11 cellular contexts compared by ENCODE assay signal in the genomic region with DNA sequence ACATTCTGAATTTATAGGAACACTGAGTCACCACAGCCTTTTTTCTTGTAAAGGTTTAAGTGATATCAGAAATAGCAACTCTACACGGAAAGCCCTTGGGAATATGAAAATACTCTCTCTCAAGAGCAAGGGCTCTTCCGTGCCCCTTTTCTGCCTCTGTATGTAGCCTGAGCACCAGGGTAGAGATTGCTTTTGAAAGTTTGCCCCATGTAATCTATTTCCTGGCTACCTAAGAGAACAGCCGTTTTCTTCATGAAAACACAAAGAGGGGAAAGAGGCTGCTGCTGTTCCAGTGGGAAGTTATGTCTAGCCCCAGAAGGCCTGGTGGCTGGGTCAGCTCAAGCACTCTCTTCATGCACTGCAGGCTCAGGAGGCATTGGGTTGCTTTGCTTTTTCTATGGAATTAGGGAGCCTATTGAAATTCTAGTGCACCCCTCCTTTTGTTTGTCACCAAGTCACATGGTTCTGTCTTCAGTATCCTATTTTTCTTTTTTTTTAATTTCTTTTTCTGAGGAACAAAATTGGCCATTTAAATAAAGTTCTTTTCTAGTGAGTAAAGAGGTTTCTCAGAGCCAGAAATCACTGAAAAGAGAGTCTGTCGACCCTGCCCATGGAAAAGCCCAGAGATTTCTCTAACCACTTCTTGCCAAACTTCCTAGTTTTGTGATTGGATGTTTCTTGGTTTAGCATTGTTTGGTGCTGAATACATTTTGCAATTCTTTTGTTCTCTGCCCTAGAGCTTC. TPM values are rescaled to one million over a fixed set of nuclear protein-coding genes. Genes with fewer than 3 reads are reported as not detected.
DNase-seq lines count a peak whose midpoint lies in the region; ATAC-seq and TF ChIP-seq lines count a peak whose summit lies in the region.
"Had no signal": no experiment of that assay in that cellular context is flagged by ENCODE, and none has a peak within 500 bp of the region (broad histone marks: within the 10 kb centered on the region; RNA-seq: fewer than 3 reads in every experiment).

No MANE protein-coding gene starts in this region.

- H3K27me3 Mint-ChIP-seq in activated T-cell treated with anti-CD3 and anti-CD28 coated beads, Interleukin-2, amount 50 U/mL, for 24 hours, result no peaks in the 10 kb centered on the region
- H3K27me3 Mint-ChIP-seq in activated B cell treated with CpG ODN at 0.5 μM for 24 hours, result no peaks in the 10 kb centered on the region
- peaks cover 1% of the 10 kb centered on the region for H3K27me3 Mint-ChIP-seq in endothelial cell (ENCODE audit: unreplicated experiment)
- H3K27me3 Mint-ChIP-seq in stimulated activated naive CD8-positive, alpha-beta T cell treated with anti-CD3 and anti-CD28 coated beads, Interleukin-15, amount 100 ng/mL, for 72 hours, result no peaks in the 10 kb centered on the region

- H3K4me3 Mint-ChIP-seq in activated T-cell treated with anti-CD3 and anti-CD28 coated beads, Interleukin-2, amount 50 U/mL, for 24 hours, result peak overlapping the region; percentile 49
- no peak overlapping the region for H3K4me3 Mint-ChIP-seq in activated B cell treated with CpG ODN at 0.5 μM for 24 hours
- no peak overlapping the region for H3K4me3 Mint-ChIP-seq in endothelial cell (ENCODE audit: unreplicated experiment)
- H3K4me3 Mint-ChIP-seq in stimulated activated naive CD8-positive, alpha-beta T cell treated with anti-CD3 and anti-CD28 coated beads, Interleukin-15, amount 100 ng/mL, for 72 hours, result peak overlapping the region; percentile 29 to 69

- POLR2A ChIA-PET in activated B cell treated with CpG ODN at 0.5 μM for 24 hours (lab: Charles Lee), result interaction anchor here (0.6 to 2.8 kb wide), 3 partner anchors 37 to 119 kb away, joined by 5 to 12 read pairs (median 9); no protein-coding TSS in a partner anchor

- CTCF ChIA-PET in activated B cell treated with CpG ODN at 0.5 μM for 24 hours (lab: Charles Lee), result interaction anchor here (1.3 kb wide), 2 partner anchors 9 to 43 kb away, joined by 3 to 5 read pairs; no protein-coding TSS in a partner anchor

- ATAC-seq in activated B cell treated with CpG ODN at 0.5 μM for 24 hours (ENCODE audit: low read depth), result peak; percentile 31
- ATAC-seq in stimulated activated naive CD8-positive, alpha-beta T cell treated with anti-CD3 and anti-CD28 coated beads, Interleukin-15, amount 100 ng/mL, for 72 hours, result peak; percentile 38

- peaks cover 23% of the 10 kb centered on the region for H3K36me3 Mint-ChIP-seq in activated T-cell treated with anti-CD3 and anti-CD28 coated beads, Interleukin-2, amount 50 U/mL, for 24 hours (ENCODE audit: low read depth)
- H3K36me3 Mint-ChIP-seq in activated B cell treated with CpG ODN at 0.5 μM for 24 hours (ENCODE audit: low read depth) (peaks cover 41% of the 10 kb centered on the region), endothelial cell (ENCODE audit: low read depth, unreplicated experiment) (no peaks in the 10 kb centered on the region)

- intact Hi-C loops in activated B cell treated with CpG ODN at 0.5 μM for 24 hours (cut with micrococcal nuclease), result loop anchor here (2.0 kb wide), 1 partner anchor 25 kb away; no protein-coding TSS in a partner anchor

- DNase-seq in activated T-cell treated with anti-CD3 and anti-CD28 coated beads, Interleukin-2, amount 50 U/mL, for 24 hours, result no peak
- DNase-seq in activated T-cell treated with anti-CD3 and anti-CD28 coated beads, Interleukin-2, amount 50 U/mL, for 1 hour, result no peak
- DNase-seq in activated B cell treated with CpG ODN at 0.5 μM for 24 hours, result no peak
- no peak for DNase-seq in endothelial cell (ENCODE audit: low spot score)
- DNase-seq in stimulated activated naive CD8-positive, alpha-beta T cell treated with anti-CD3 and anti-CD28 coated beads, Interleukin-15, amount 100 ng/mL, for 72 hours, result no peak
- no peak for DNase-seq in AG08396 (ENCODE audit: low spot score)
- no peak for DNase-seq in COR-L47 (lab: John Stamatoyannopoulos, UW)
- no peak for DNase-seq in T1000 (lab: John Stamatoyannopoulos, UW)
- DNase-seq: DMS79, NCI-H1092, NCI-H69 had no signal

- peaks cover 89% of the 10 kb centered on the region for H3K4me1 Mint-ChIP-seq in activated T-cell treated with anti-CD3 and anti-CD28 coated beads, Interleukin-2, amount 50 U/mL, for 24 hours (ENCODE audit: low read depth)
- H3K4me1 Mint-ChIP-seq in activated B cell treated with CpG ODN at 0.5 μM for 24 hours (peaks cover 57% of the 10 kb centered on the region), endothelial cell (ENCODE audit: unreplicated experiment) (peaks cover 46% of the 10 kb centered on the region)
- peaks cover 95% of the 10 kb centered on the region for H3K4me1 Mint-ChIP-seq in stimulated activated naive CD8-positive, alpha-beta T cell treated with anti-CD3 and anti-CD28 coated beads, Interleukin-15, amount 100 ng/mL, for 72 hours

- TF ChIP-seq CTCF in activated B cell treated with CpG ODN at 0.5 μM for 24 hours (IDR thresholded peaks at IDR 0.05) (no peak), endothelial cell (IDR thresholded peaks at IDR 0.05; ENCODE audit: unreplicated experiment) (no peak)

- no peaks in the 10 kb centered on the region for H3K9me3 Mint-ChIP-seq in activated T-cell treated with anti-CD3 and anti-CD28 coated beads, Interleukin-2, amount 50 U/mL, for 24 hours
- H3K9me3 Mint-ChIP-seq in activated B cell treated with CpG ODN at 0.5 μM for 24 hours (no peaks in the 10 kb centered on the region), endothelial cell (ENCODE audit: unreplicated experiment) (no peaks in the 10 kb centered on the region)
- peaks cover 9 to 14% of the 10 kb centered on the region in 2 donors for H3K9me3 Mint-ChIP-seq in stimulated activated naive CD8-positive, alpha-beta T cell treated with anti-CD3 and anti-CD28 coated beads, Interleukin-15, amount 100 ng/mL, for 72 hours

- H3K27ac Mint-ChIP-seq in activated T-cell treated with anti-CD3 and anti-CD28 coated beads, Interleukin-2, amount 50 U/mL, for 24 hours, result peak overlapping the region; percentile 94
- H3K27ac Mint-ChIP-seq in activated B cell treated with CpG ODN at 0.5 μM for 24 hours (peak overlapping the region; percentile 87), endothelial cell (ENCODE audit: unreplicated experiment) (peak overlapping the region; percentile 21)
- peak overlapping the region; percentile 95 to 99 for H3K27ac Mint-ChIP-seq in stimulated activated naive CD8-positive, alpha-beta T cell treated with anti-CD3 and anti-CD28 coated beads, Interleukin-15, amount 100 ng/mL, for 72 hours

RNA-seq across cellular contexts. Expression of a gene that starts 39.5 kb away (rescaled TPM):
- total RNA-seq in activated B cell treated with CpG ODN at 0.5 μM for 24 hours (3.3 and 6.8 TPM in 2 replicates), endothelial cell (ENCODE audit: unreplicated experiment) (not detected)

Comparison
In these comparisons a context has a peak if more than half of its experiments do, and no peak if none do; other contexts are left out.
1. H3K27ac Mint-ChIP-seq: peak in every context shown above with its lines; median percentile 97 in stimulated activated naive CD8-positive, alpha-beta T cell treated with anti-CD3 and anti-CD28 coated beads, Interleukin-15, amount 100 ng/mL, for 72 hours; 94 in activated T-cell treated with anti-CD3 and anti-CD28 coated beads, Interleukin-2, amount 50 U/mL, for 24 hours; 87 in activated B cell treated with CpG ODN at 0.5 μM for 24 hours; 21 in endothelial cell.
2. H3K4me3 Mint-ChIP-seq: peak in activated T-cell treated with anti-CD3 and anti-CD28 coated beads, Interleukin-2, amount 50 U/mL, for 24 hours (single experiment) and stimulated activated naive CD8-positive, alpha-beta T cell treated with anti-CD3 and anti-CD28 coated beads, Interleukin-15, amount 100 ng/mL, for 72 hours (2 of 2); none in activated B cell treated with CpG ODN at 0.5 μM for 24 hours (single experiment) and endothelial cell (single experiment).